In the genomic region with DNA sequence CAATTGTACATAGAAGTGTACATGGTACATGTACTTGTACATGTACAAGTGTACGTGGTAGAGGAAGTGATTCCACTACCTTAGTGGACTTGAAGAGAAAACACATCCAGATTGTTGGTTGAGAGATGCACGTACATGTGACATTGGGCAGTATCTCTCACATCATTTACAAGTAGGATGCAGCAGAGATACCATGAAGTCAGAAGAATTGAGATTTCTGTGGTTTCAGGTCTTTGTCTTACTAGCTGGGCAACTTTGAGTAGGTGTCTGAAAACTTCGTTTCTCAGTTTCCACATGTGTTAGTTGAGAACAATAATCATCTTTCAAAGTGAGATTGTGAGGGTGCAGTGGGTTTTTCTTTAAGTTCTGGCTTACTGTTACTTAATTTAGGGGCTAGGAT, we compare ENCODE assay signal across 12 cellular contexts. TPM values are rescaled to one million over a fixed set of nuclear protein-coding genes. Genes with fewer than 3 reads are reported as not detected.
DNase-seq lines count a peak whose midpoint lies in the region; ATAC-seq and TF ChIP-seq lines count a peak whose summit lies in the region.
"Had no signal": no experiment of that assay in that cellular context is flagged by ENCODE, and none has a peak within 500 bp of the region (broad histone marks: within the 10 kb centered on the region; RNA-seq: fewer than 3 reads in every experiment).

No MANE protein-coding gene starts in this region.

- H3K36me3 Mint-ChIP-seq in Caco-2 (ENCODE audit: insufficient read depth, unreplicated experiment): no peaks in the 10 kb centered on the region

- H3K36me3 ChIP-seq in GM06990 (ENCODE audit: control insufficient read depth, insufficient read depth, low read length): no peaks in the 10 kb centered on the region
- H3K36me3 ChIP-seq in mucosa of descending colon (ENCODE audit: low read depth): no peaks in the 10 kb centered on the region
- no peaks in the 10 kb centered on the region for H3K36me3 ChIP-seq in Caco-2 (ENCODE audit: control insufficient read depth, insufficient read depth, low read length)

- no peaks in the 10 kb centered on the region for H3K27me3 Mint-ChIP-seq in Caco-2 (ENCODE audit: insufficient read depth, unreplicated experiment)

- TF ChIP-seq CTCF in GM06990 (IDR thresholded peaks at IDR 0.05; ENCODE audit: insufficient read depth, low read length, poor library complexity, severe bottlenecking) (no peak), mucosa of descending colon (IDR thresholded peaks at IDR 0.05) (no peak), Caco-2 (IDR thresholded peaks at IDR 0.05; ENCODE audit: insufficient read depth in 1 of 2, low read depth in 1 of 2, low read length in 1 of 2, severe bottlenecking in 1 of 2, unreplicated experiment in 1 of 2) (no peak)

- no peak overlapping the region for H3K4me3 ChIP-seq in GM06990 (replicated peaks; ENCODE audit: low read depth, low read length)
- H3K4me3 ChIP-seq in mucosa of descending colon: no peak overlapping the region
- H3K4me3 ChIP-seq in Caco-2 (ENCODE audit: low read depth, low read length): no peak overlapping the region

- no peak overlapping the region for H3K4me3 Mint-ChIP-seq in Caco-2 (ENCODE audit: unreplicated experiment)
- H3K4me3 Mint-ChIP-seq: central memory CD8-positive, alpha-beta T cell had no signal

- POLR2A ChIA-PET in Caco-2 (lab: Charles Lee): no interaction called here

- H3K9me3 Mint-ChIP-seq in Caco-2 (ENCODE audit: unreplicated experiment): peaks cover 9% of the 10 kb centered on the region
- H3K9me3 Mint-ChIP-seq: central memory CD8-positive, alpha-beta T cell had no signal

- DNase-seq in GM06990 (ENCODE audit: extremely low read depth, insufficient read length) (peak; percentile 37), mucosa of descending colon (no peak), NCI-H1048 (lab: John Stamatoyannopoulos, UW) (no peak), NCI-H1694 (lab: John Stamatoyannopoulos, UW) (no peak), Caco-2 (no peak)
- DNase-seq: foreskin melanocyte had no signal

- no peaks in the 10 kb centered on the region for H3K4me1 Mint-ChIP-seq in Caco-2 (ENCODE audit: low read depth, unreplicated experiment)
- H3K4me1 Mint-ChIP-seq: central memory CD8-positive, alpha-beta T cell had no signal

- H3K27ac Mint-ChIP-seq in Caco-2 (ENCODE audit: unreplicated experiment): no peak overlapping the region

- no TSS peak for BruUV-seq in Caco-2 (replicated peaks; lab: Mats Ljungman, UMichigan)

- H3K4me1 ChIP-seq in mucosa of descending colon (ENCODE audit: low read depth): no peaks in the 10 kb centered on the region
- no peaks in the 10 kb centered on the region for H3K4me1 ChIP-seq in Caco-2

- intact Hi-C loops in mucosa of descending colon (cut with DNase I, micrococcal nuclease): no loop called here
- intact Hi-C loops in Caco-2 (cut with micrococcal nuclease; ENCODE audit: unreplicated experiment): loop anchor here (5.0 kb wide), 1 partner anchor 162 kb away; no protein-coding TSS in a partner anchor

- H3K9me3 ChIP-seq in mucosa of descending colon: no peaks in the 10 kb centered on the region
- H3K9me3 ChIP-seq in Caco-2: no peaks in the 10 kb centered on the region

- peak; percentile 87 for ATAC-seq in GM18907 (IDR thresholded peaks at IDR 0.05; ENCODE audit: unreplicated experiment)
- peak; percentile 98 for ATAC-seq in HG02571 (IDR thresholded peaks at IDR 0.05; ENCODE audit: unreplicated experiment)
- peak; percentile 98 for ATAC-seq in HG03432 (IDR thresholded peaks at IDR 0.05; ENCODE audit: unreplicated experiment)
- ATAC-seq in mucosa of descending colon: no peak

- H3K27me3 ChIP-seq in GM06990 (replicated peaks; ENCODE audit: control insufficient read depth, insufficient read depth, low read length) (no peaks in the 10 kb centered on the region), Caco-2 (replicated peaks; ENCODE audit: control insufficient read depth, insufficient read depth, low read length) (no peaks in the 10 kb centered on the region)

- CTCF ChIA-PET in Caco-2 (lab: Charles Lee): no interaction called here

RNA-seq across cellular contexts. Expression of a gene that starts 21.5 kb away (rescaled TPM):
- total RNA-seq in mucosa of descending colon (10 to 100 TPM; 43.4 to 66.6 (median 55.4) TPM), Caco-2 (2022) (38.4 and 39.5 TPM in 2 replicates)

RNA-seq across cellular contexts. Expression of a gene that starts 44.7 kb away (rescaled TPM):
- total RNA-seq in mucosa of descending colon (not detected), Caco-2 (2022) (not detected in 2 replicates)
- total RNA-seq: liver, NCI-H460 had no signal
